27 cellular contexts compared by ENCODE assay signal in genomic region chrX:18769812-18770573, GRCh38.
DNase-seq lines count a peak whose midpoint lies in the region; ATAC-seq, FAIRE-seq and TF ChIP-seq lines count a peak whose summit lies in the region.
"Had no signal": no experiment of that assay in that cellular context is flagged by ENCODE, and none has a peak within 500 bp of the region (broad histone marks: within the 10 kb centered on the region; RNA-seq: fewer than 3 reads in every experiment).

No MANE protein-coding gene starts in this region.

- no peaks in the 10 kb centered on the region for H4K20me1 ChIP-seq in GM12878 (ENCODE audit: control insufficient read depth, insufficient read depth)

- H3K9me3 Mint-ChIP-seq in activated naive CD8-positive, alpha-beta T cell treated with anti-CD3 and anti-CD28 coated beads for 36 hours = peaks cover 5% of the 10 kb centered on the region

- BruUV-seq in GM12878 (replicated peaks; lab: Mats Ljungman, UMichigan) = no TSS peak

- CTCF ChIA-PET in GM12878 (lab: Yijun Ruan, JAX) = no interaction called here

- H3K36me3 ChIP-seq in liver (ENCODE audit: control insufficient read depth in 4 of 4, insufficient read depth in 3 of 4, low read depth in 1 of 4, low read length in 3 of 4) (no peaks in the 10 kb centered on the region), right lobe of liver (no peaks in the 10 kb centered on the region), GM12878 (ENCODE audit: control insufficient read depth in 2 of 2, insufficient read depth in 2 of 2, low read length in 1 of 2) (no peaks in the 10 kb centered on the region), left lung (no peaks in the 10 kb centered on the region)
- H3K36me3 ChIP-seq: adrenal gland, breast epithelium, colonic mucosa, Peyer's patch had no signal

- H3K4me2 ChIP-seq in GM12878 (ENCODE audit: control insufficient read depth, insufficient read depth) = no peak overlapping the region

- no peak for DNase-seq in right lobe of liver
- DNase-seq in GM12878 (ENCODE audit: low read depth, low spot score) = no peak
- DNase-seq in left lung = no peak
- DNase-seq in NCI-H345 treated with DMSO at 0.1 percent for 48 hours (lab: John Stamatoyannopoulos, UW; ENCODE audit: unreplicated experiment) = no peak
- no peak for DNase-seq in kidney glomerular epithelial cell (lab: John Stamatoyannopoulos, UW)
- no peak for DNase-seq in activated naive CD8-positive, alpha-beta T cell treated with anti-CD3 and anti-CD28 coated beads for 36 hours
- DNase-seq in NCI-H82 treated with DMSO at 0.1 percent for 48 hours (lab: John Stamatoyannopoulos, UW; ENCODE audit: unreplicated experiment) = no peak
- DNase-seq: activated CD8-positive, alpha-beta memory T cell treated with anti-CD3 and anti-CD28 coated beads, Interleukin-2, amount 50 U/mL, for 4 hours; activated gamma-delta T cell treated with Interleukin-2 at 50 U/mL for 16 hours; adrenal gland; colonic mucosa; H7; midbrain; NCI-H1092 treated with DMSO at 0.1 percent for 48 hours; NCI-H2081; NCI-H446 treated with DMSO at 0.1 percent for 48 hours; NK-92 treated with Interleukin-12 subunit alpha and Interleukin-12 subunit beta, amount 100 ng/mL, for 24 hours; Peyer's patch; posterior cingulate gyrus had no signal

- intact Hi-C loops in right lobe of liver (cut with DNase I) = no loop called here
- intact Hi-C loops in GM12878 (cut with micrococcal nuclease; ENCODE audit: unreplicated experiment) = loop anchor here (5.0 to 10.0 kb wide), 2 partner anchors 117 to 375 kb away; no protein-coding TSS in a partner anchor
- intact Hi-C loops in left lung (cut with DNase I) = no loop called here

- H3K27ac ChIP-seq in liver (ENCODE audit: low read depth in 1 of 2, low read length in 2 of 2) (no peak overlapping the region), right lobe of liver (no peak overlapping the region), GM12878 (ENCODE audit: control insufficient read depth, insufficient read depth) (no peak overlapping the region), left lung (no peak overlapping the region)
- H3K27ac ChIP-seq: adrenal gland, breast epithelium, colonic mucosa, Peyer's patch, SK-N-MC had no signal

- 62% methylated on average over 7 of the region's 7 CpGs for WGBS in liver
- WGBS in right lobe of liver (ENCODE audit: insufficient coverage, low coverage, low lambda C conversion rate, missing lambda C conversion rate) = 36% methylated on average over 7 of the region's 7 CpGs
- 10% methylated on average over 7 of the region's 7 CpGs for WGBS in GM12878 (ENCODE audit: insufficient coverage, insufficient replicate concordance, low lambda C conversion rate, missing lambda C conversion rate)

- no peak overlapping the region for H3K27ac Mint-ChIP-seq in activated naive CD8-positive, alpha-beta T cell treated with anti-CD3 and anti-CD28 coated beads for 36 hours
- H3K27ac Mint-ChIP-seq: natural killer cell treated with Interleukin-12 subunit alpha and Interleukin-12 subunit beta and Interleukin-15 and Interleukin-18, amount 100 ng/mL, for 72 hours; T-helper 2 cell treated with Interferon-gamma antibody and Interleukin-4, amounts not matched to agents 5 μg/mL and 100 μg/mL, for 36 hours had no signal

- SMC1A ChIA-PET in GM12878 (lab: Charles Lee; ENCODE audit: uncharacterized antibody, unreplicated experiment) = no interaction called here

- TF ChIP-seq CTCF in liver (IDR thresholded peaks at IDR 0.05; ENCODE audit: low read depth, low read length, missing input control) (peak; percentile 3), right lobe of liver (IDR thresholded peaks at IDR 0.05) (peak in 1 of 4 donors; percentile 4), GM12878 (IDR thresholded peaks at IDR 0.05 in 2 of 3, conservative IDR thresholded peaks at IDR 0.05 in 1 of 3; ENCODE audit: control insufficient read depth in 2 of 3, extremely low read depth in 1 of 3, insufficient read depth in 1 of 3, low read depth in 3 of 3, low read length in 3 of 3) (0 out of 6 replicates have a peak, but pooled peaks of 1 of the 3 experiments have one; percentile 13), left lung (IDR thresholded peaks at IDR 0.05) (no peak)

- H3K4me3 Mint-ChIP-seq in activated naive CD8-positive, alpha-beta T cell treated with anti-CD3 and anti-CD28 coated beads for 36 hours = no peak overlapping the region
- H3K4me3 Mint-ChIP-seq: natural killer cell treated with Interleukin-12 subunit alpha and Interleukin-12 subunit beta and Interleukin-15 and Interleukin-18, amount 100 ng/mL, for 72 hours; T-helper 2 cell treated with Interferon-gamma antibody and Interleukin-4, amounts not matched to agents 5 μg/mL and 100 μg/mL, for 36 hours had no signal

- in situ Hi-C loops in GM12878 (cut with MboI) = no loop called here

- no peaks in the 10 kb centered on the region for H3K27me3 ChIP-seq in liver (ENCODE audit: control insufficient read depth in 4 of 4, insufficient read depth in 4 of 4, low read length in 3 of 4)
- H3K27me3 ChIP-seq in right lobe of liver = no peaks in the 10 kb centered on the region
- H3K27me3 ChIP-seq in GM12878 (replicated peaks in 1 of 2; ENCODE audit: control insufficient read depth in 2 of 2, insufficient read depth in 2 of 2, low read length in 1 of 2) = no peaks in the 10 kb centered on the region
- H3K27me3 ChIP-seq in left lung = no peaks in the 10 kb centered on the region
- H3K27me3 ChIP-seq: adrenal gland, breast epithelium, colonic mucosa, Peyer's patch had no signal

- no peak overlapping the region; the same call in 1 of the 2 replicates for H2AFZ ChIP-seq in GM12878 (ENCODE audit: control insufficient read depth, low read depth, low read length)

- no peak overlapping the region for H3K9ac ChIP-seq in liver (ENCODE audit: low read depth in 1 of 2, low read length in 2 of 2)
- H3K9ac ChIP-seq in GM12878 (ENCODE audit: control insufficient read depth, insufficient read depth, low read length) = no peak overlapping the region

- no peaks in the 10 kb centered on the region for H3K27me3 Mint-ChIP-seq in activated naive CD8-positive, alpha-beta T cell treated with anti-CD3 and anti-CD28 coated beads for 36 hours

- H3K4me3 ChIP-seq in liver (ENCODE audit: low read depth in 1 of 3, low read length in 3 of 3) (no peak overlapping the region), right lobe of liver (no peak overlapping the region), GM12878 (no peak overlapping the region), left lung (no peak overlapping the region)
- H3K4me3 ChIP-seq: adrenal gland, breast epithelium, colonic mucosa, Peyer's patch, SK-N-MC had no signal

- no peaks in the 10 kb centered on the region for H3K4me1 Mint-ChIP-seq in activated naive CD8-positive, alpha-beta T cell treated with anti-CD3 and anti-CD28 coated beads for 36 hours

- no peak for TF ChIP-seq RAD21 in liver (IDR thresholded peaks at IDR 0.05)
- no peak for TF ChIP-seq RAD21 in GM12878 (IDR thresholded peaks at IDR 0.05; ENCODE audit: insufficient read depth, low read depth, low read length)

- POLR2A ChIA-PET in GM12878 (lab: Charles Lee) = interaction anchor here (0.5 kb wide), 1 partner anchor 154 kb away, joined by 3 read pairs; no protein-coding TSS in a partner anchor

- H3K36me3 Mint-ChIP-seq in activated naive CD8-positive, alpha-beta T cell treated with anti-CD3 and anti-CD28 coated beads for 36 hours = no peaks in the 10 kb centered on the region

- ATAC-seq in right lobe of liver = no peak
- peak; percentile 66 for ATAC-seq in GM12878
- peak; percentile 36 for ATAC-seq in left lung
- ATAC-seq: HepG2; natural killer cell treated with Interleukin-12 subunit alpha and Interleukin-12 subunit beta and Interleukin-15 and Interleukin-18, amount 100 ng/mL, for 72 hours had no signal

- TF ChIP-seq POLR2A in right lobe of liver (IDR thresholded peaks at IDR 0.05) (no peak), GM12878 (IDR thresholded peaks at IDR 0.05; ENCODE audit: low read depth, low read length) (no peak)

- TF ChIP-seq EP300 in GM12878 (IDR thresholded peaks at IDR 0.05; ENCODE audit: borderline replicate concordance in 1 of 2, control insufficient read depth in 1 of 2, low read depth in 2 of 2, low read length in 2 of 2) = no peak

- no peaks in the 10 kb centered on the region for H3K79me2 ChIP-seq in GM12878 (ENCODE audit: control insufficient read depth, insufficient read depth, low read length)

- FAIRE-seq in GM12878 (lab: Jason Lieb, UNC) = no peak
- FAIRE-seq: frontal cortex, HepG2, keratinocyte had no signal

- RAD21 ChIA-PET in GM12878 (lab: Charles Lee; ENCODE audit: unreplicated experiment) = no interaction called here

- H3K9me3 ChIP-seq in liver (ENCODE audit: control insufficient read depth in 4 of 4, low read length in 3 of 4) = peaks cover 0 to 5% (median 0%) of the 10 kb centered on the region in 4 donors
- no peaks in the 10 kb centered on the region for H3K9me3 ChIP-seq in right lobe of liver
- H3K9me3 ChIP-seq in GM12878 (replicated peaks; ENCODE audit: control insufficient read depth, insufficient read depth, low read length) = no peaks in the 10 kb centered on the region; the same call in 2 of the 3 replicates
- no peaks in the 10 kb centered on the region for H3K9me3 ChIP-seq in left lung
- H3K9me3 ChIP-seq: adrenal gland, colonic mucosa, Peyer's patch had no signal

- H3K4me1 ChIP-seq in liver (ENCODE audit: control insufficient read depth in 4 of 4, insufficient read depth in 4 of 4, low read length in 3 of 4) (no peaks in the 10 kb centered on the region), right lobe of liver (no peaks in the 10 kb centered on the region), GM12878 (ENCODE audit: control insufficient read depth, insufficient read depth, low read length) (no peaks in the 10 kb centered on the region), left lung (no peaks in the 10 kb centered on the region)
- H3K4me1 ChIP-seq: adrenal gland, breast epithelium, colonic mucosa, Peyer's patch had no signal

TF ChIP-seq in liver, 16 proteins besides CTCF, POLR2A, EP300 and RAD21 (continues in another document):
- TF ChIP-seq, protein P1, sequence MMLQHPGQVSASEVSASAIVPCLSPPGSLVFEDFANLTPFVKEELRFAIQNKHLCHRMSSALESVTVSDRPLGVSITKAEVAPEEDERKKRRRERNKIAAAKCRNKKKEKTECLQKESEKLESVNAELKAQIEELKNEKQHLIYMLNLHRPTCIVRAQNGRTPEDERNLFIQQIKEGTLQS (IDR thresholded peaks at IDR 0.05) = no peak
- TF ChIP-seq MAX (IDR thresholded peaks at IDR 0.05) = no peak

TF ChIP-seq in GM12878, 131 proteins besides CTCF, POLR2A, EP300 and RAD21:
- TF ChIP-seq NR2C1 (IDR thresholded peaks at IDR 0.05) (no peak), JUNB (IDR thresholded peaks at IDR 0.05) (peak; percentile 48), MEF2A (IDR thresholded peaks at IDR 0.05; ENCODE audit: insufficient read depth, low read depth, low read length) (0 out of 2 replicates have a peak, but pooled peaks have one; percentile 8), BCL11A (IDR thresholded peaks at IDR 0.05; ENCODE audit: low read depth, low read length) (no peak), ZBED1 (IDR thresholded peaks at IDR 0.05; ENCODE audit: borderline replicate concordance) (no peak), RUNX3 (IDR thresholded peaks at IDR 0.05; ENCODE audit: low read length) (peak; percentile 64), TCF7 (IDR thresholded peaks at IDR 0.05; ENCODE audit: borderline replicate concordance) (peak; percentile 80)

Comparison
In these comparisons a context has a peak if more than half of its experiments do, and no peak if none do; other contexts are left out.
1. ATAC-seq: peak in GM12878 (single experiment) and left lung (single experiment); none in right lobe of liver (0 of 4).